12 cellular contexts compared by ENCODE assay signal in the genomic region with DNA sequence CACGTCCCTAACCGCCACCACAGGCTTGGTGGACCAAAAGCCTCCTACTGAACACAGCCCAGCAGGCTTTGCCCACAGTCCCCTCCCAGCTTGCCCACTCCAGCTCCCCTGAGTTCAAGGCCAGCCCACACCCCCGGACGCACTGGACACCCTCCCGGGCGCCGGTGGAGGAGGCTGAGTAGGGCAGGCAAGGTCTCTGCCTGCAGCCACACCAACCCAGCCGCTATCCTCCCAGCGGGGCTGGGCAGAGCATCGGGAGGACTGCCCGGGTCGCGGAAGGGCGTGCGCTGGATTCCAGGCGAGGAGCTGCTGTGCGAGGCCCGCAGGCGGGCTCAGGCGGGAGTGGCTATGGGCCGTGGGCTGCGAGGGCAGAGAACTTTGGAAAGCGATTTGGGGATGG. TPM values are rescaled to one million over a fixed set of nuclear protein-coding genes. Genes with fewer than 3 reads are reported as not detected.
DNase-seq lines count a peak whose midpoint lies in the region; ATAC-seq and TF ChIP-seq lines count a peak whose summit lies in the region.
"Had no signal": no experiment of that assay in that cellular context is flagged by ENCODE, and none has a peak within 500 bp of the region (broad histone marks: within the 10 kb centered on the region; RNA-seq: fewer than 3 reads in every experiment).

No MANE protein-coding gene starts in this region.

- H3K4me3 ChIP-seq in SK-N-SH (ENCODE audit: low read depth in 2 of 2, low read length in 1 of 2) (no peak overlapping the region), gastroesophageal sphincter (no peak overlapping the region)

- H3K9me2 ChIP-seq in SK-N-SH: no peaks in the 10 kb centered on the region

- no peak overlapping the region for H3K4me3 Mint-ChIP-seq in activated naive CD8-positive, alpha-beta T cell treated with anti-CD3 and anti-CD28 coated beads for 36 hours
- H3K4me3 Mint-ChIP-seq in activated naive CD8-positive, alpha-beta T cell treated with anti-CD3 and anti-CD28 coated beads, Interleukin-2, amount 50 U/mL, for 24 hours: no peak overlapping the region
- H3K4me3 Mint-ChIP-seq in stimulated activated memory B cell treated with anti-CD40 and anti-IgM and Interleukin-4, amounts not matched to agents 10 μg/mL and 1 μg/mL and 100 μg/mL, for 72 hours: peak overlapping the region; percentile 3
- H3K4me3 Mint-ChIP-seq: CD14-positive monocyte had no signal

- H3K79me2 ChIP-seq in SK-N-SH (ENCODE audit: insufficient read depth): no peaks in the 10 kb centered on the region

- peaks cover 28% of the 10 kb centered on the region for H3K4me1 Mint-ChIP-seq in activated naive CD8-positive, alpha-beta T cell treated with anti-CD3 and anti-CD28 coated beads for 36 hours
- H3K4me1 Mint-ChIP-seq in activated naive CD8-positive, alpha-beta T cell treated with anti-CD3 and anti-CD28 coated beads, Interleukin-2, amount 50 U/mL, for 24 hours: peaks cover 36% of the 10 kb centered on the region
- H3K4me1 Mint-ChIP-seq in stimulated activated memory B cell treated with anti-CD40 and anti-IgM and Interleukin-4, amounts not matched to agents 10 μg/mL and 1 μg/mL and 100 μg/mL, for 72 hours: peaks cover 25% of the 10 kb centered on the region

- H3K27ac ChIP-seq in SK-N-SH (ENCODE audit: low read depth in 2 of 2, low read length in 1 of 2) (no peak overlapping the region), gastroesophageal sphincter (no peak overlapping the region)
- H3K27ac ChIP-seq: 22Rv1 had no signal

- H3K9me3 Mint-ChIP-seq in activated naive CD8-positive, alpha-beta T cell treated with anti-CD3 and anti-CD28 coated beads for 36 hours: no peaks in the 10 kb centered on the region
- no peaks in the 10 kb centered on the region for H3K9me3 Mint-ChIP-seq in activated naive CD8-positive, alpha-beta T cell treated with anti-CD3 and anti-CD28 coated beads, Interleukin-2, amount 50 U/mL, for 24 hours
- no peaks in the 10 kb centered on the region for H3K9me3 Mint-ChIP-seq in stimulated activated memory B cell treated with anti-CD40 and anti-IgM and Interleukin-4, amounts not matched to agents 10 μg/mL and 1 μg/mL and 100 μg/mL, for 72 hours
- H3K9me3 Mint-ChIP-seq: CD14-positive monocyte had no signal

- H3K36me3 Mint-ChIP-seq in activated naive CD8-positive, alpha-beta T cell treated with anti-CD3 and anti-CD28 coated beads for 36 hours: peaks cover 5% of the 10 kb centered on the region
- no peaks in the 10 kb centered on the region for H3K36me3 Mint-ChIP-seq in activated naive CD8-positive, alpha-beta T cell treated with anti-CD3 and anti-CD28 coated beads, Interleukin-2, amount 50 U/mL, for 24 hours (ENCODE audit: low read depth)
- H3K36me3 Mint-ChIP-seq in stimulated activated memory B cell treated with anti-CD40 and anti-IgM and Interleukin-4, amounts not matched to agents 10 μg/mL and 1 μg/mL and 100 μg/mL, for 72 hours: peaks cover 9% of the 10 kb centered on the region

- no peaks in the 10 kb centered on the region for H4K20me1 ChIP-seq in SK-N-SH (ENCODE audit: insufficient read depth)

- no peaks in the 10 kb centered on the region for H3K9me3 ChIP-seq in SK-N-SH
- no peaks in the 10 kb centered on the region for H3K9me3 ChIP-seq in gastroesophageal sphincter

- CTCF ChIA-PET in SK-N-SH (lab: Yijun Ruan, JAX): interaction anchor here (0.7 to 5.0 kb wide), 20 partner anchors 10 to 647 kb away, joined by 3 to 65 read pairs (median 5); a partner anchor contains a TSS

- no peak overlapping the region for H3K4me2 ChIP-seq in SK-N-SH

- POLR2A ChIA-PET in SK-N-SH (lab: Yijun Ruan, JAX): no interaction called here

- no peak overlapping the region for H2AFZ ChIP-seq in SK-N-SH (ENCODE audit: low read depth)

- no peak overlapping the region for H3K9ac ChIP-seq in SK-N-SH

- peak overlapping the region; percentile 41 for H3K27ac Mint-ChIP-seq in activated naive CD8-positive, alpha-beta T cell treated with anti-CD3 and anti-CD28 coated beads for 36 hours
- no peak overlapping the region for H3K27ac Mint-ChIP-seq in activated naive CD8-positive, alpha-beta T cell treated with anti-CD3 and anti-CD28 coated beads, Interleukin-2, amount 50 U/mL, for 24 hours
- H3K27ac Mint-ChIP-seq in stimulated activated memory B cell treated with anti-CD40 and anti-IgM and Interleukin-4, amounts not matched to agents 10 μg/mL and 1 μg/mL and 100 μg/mL, for 72 hours: no peak overlapping the region
- H3K27ac Mint-ChIP-seq: CD14-positive monocyte had no signal

- TF ChIP-seq CTCF in SK-N-SH (IDR thresholded peaks at IDR 0.05) (no peak), gastroesophageal sphincter (IDR thresholded peaks at IDR 0.05) (no peak)

- TF ChIP-seq EP300 in SK-N-SH (IDR thresholded peaks at IDR 0.05; ENCODE audit: borderline replicate concordance in 1 of 2, low read depth in 1 of 2, low read length in 1 of 2): no peak
- no peak for TF ChIP-seq EP300 in gastroesophageal sphincter (IDR thresholded peaks at IDR 0.05)

- H3K27me3 Mint-ChIP-seq in activated naive CD8-positive, alpha-beta T cell treated with anti-CD3 and anti-CD28 coated beads for 36 hours: no peaks in the 10 kb centered on the region
- H3K27me3 Mint-ChIP-seq in activated naive CD8-positive, alpha-beta T cell treated with anti-CD3 and anti-CD28 coated beads, Interleukin-2, amount 50 U/mL, for 24 hours: no peaks in the 10 kb centered on the region
- no peaks in the 10 kb centered on the region for H3K27me3 Mint-ChIP-seq in stimulated activated memory B cell treated with anti-CD40 and anti-IgM and Interleukin-4, amounts not matched to agents 10 μg/mL and 1 μg/mL and 100 μg/mL, for 72 hours

- ATAC-seq in SK-N-SH treated with all-trans-retinoic acid at 6 μM for 48 hours: no peak
- no peak for ATAC-seq in activated naive CD8-positive, alpha-beta T cell treated with anti-CD3 and anti-CD28 coated beads, Interleukin-2, amount 50 U/mL, for 24 hours
- ATAC-seq in gastroesophageal sphincter: peak; percentile 9
- no peak for ATAC-seq in stimulated activated memory B cell treated with anti-CD40 and anti-IgM and Interleukin-4, amounts not matched to agents 10 μg/mL and 1 μg/mL and 100 μg/mL, for 72 hours
- no peak for ATAC-seq in HG03460 (IDR thresholded peaks at IDR 0.05; ENCODE audit: unreplicated experiment)
- ATAC-seq in GM18870 (IDR thresholded peaks at IDR 0.05; ENCODE audit: unreplicated experiment): no peak

- H3F3A ChIP-seq in SK-N-SH (replicated peaks; ENCODE audit: insufficient read depth): peaks cover 3% of the 10 kb centered on the region

- no peak for TF ChIP-seq POLR2A in gastroesophageal sphincter (IDR thresholded peaks at IDR 0.05)

- H3K36me3 ChIP-seq in SK-N-SH (replicated peaks in 1 of 2; ENCODE audit: control insufficient read depth in 1 of 2, insufficient read depth in 2 of 2, low read length in 1 of 2) (peaks cover 0 to 9% of the 10 kb centered on the region in 2 experiments), gastroesophageal sphincter (peaks cover 0 to 21% of the 10 kb centered on the region in 2 donors)

- DNase-seq in SK-N-SH: peak; percentile 33
- no peak for DNase-seq in activated naive CD8-positive, alpha-beta T cell treated with anti-CD3 and anti-CD28 coated beads for 36 hours
- DNase-seq in activated naive CD8-positive, alpha-beta T cell treated with anti-CD3 and anti-CD28 coated beads, Interleukin-2, amount 50 U/mL, for 24 hours: no peak
- DNase-seq: NCI-H2107 had no signal

- TF ChIP-seq RAD21 in SK-N-SH (IDR thresholded peaks at IDR 0.05; ENCODE audit: low read length): no peak

- 55% methylated on average over 2 of the region's 23 CpGs for WGBS in SK-N-SH (ENCODE audit: low lambda C conversion rate)
- 85 to 100% methylated on average over 4 to 5 of the region's 23 CpGs for WGBS in gastroesophageal sphincter (ENCODE audit: low coverage in 1 of 2), 2 donors

- H3K4me1 ChIP-seq in SK-N-SH (ENCODE audit: control insufficient read depth in 1 of 2, insufficient read depth in 2 of 2, low read depth in 1 of 2, low read length in 1 of 2) (no peaks in the 10 kb centered on the region; a peak in 1 of 4 replicates), gastroesophageal sphincter (peaks cover 0 to 7% (median 0%) of the 10 kb centered on the region in 3 donors)

- no peaks in the 10 kb centered on the region for H3K27me3 ChIP-seq in SK-N-SH (ENCODE audit: insufficient read depth)
- H3K27me3 ChIP-seq in gastroesophageal sphincter: no peaks in the 10 kb centered on the region

TF ChIP-seq in SK-N-SH, 30 proteins besides CTCF, POLR2A, EP300 and RAD21 (continues in another document):
- no peak for TF ChIP-seq ELF1 (IDR thresholded peaks at IDR 0.05)
- no peak for TF ChIP-seq MEF2A (IDR thresholded peaks at IDR 0.05; ENCODE audit: borderline replicate concordance, low read depth)
- no peak for TF ChIP-seq GATA2 (CRISPR knock-in tag; IDR thresholded peaks at IDR 0.05)
- no peak for TF ChIP-seq FOSL2 (IDR thresholded peaks at IDR 0.05; ENCODE audit: borderline replicate concordance, low read depth)
- TF ChIP-seq, protein P1, sequence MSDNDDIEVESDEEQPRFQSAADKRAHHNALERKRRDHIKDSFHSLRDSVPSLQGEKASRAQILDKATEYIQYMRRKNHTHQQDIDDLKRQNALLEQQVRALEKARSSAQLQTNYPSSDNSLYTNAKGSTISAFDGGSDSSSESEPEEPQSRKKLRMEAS (IDR thresholded peaks at IDR 0.05; ENCODE audit: low read depth): no peak

TF ChIP-seq in SK-N-SH treated with all-trans-retinoic acid at 6 μM for 48 hours, 23 proteins besides CTCF, POLR2A, EP300 and RAD21 (continues in another document):
- TF ChIP-seq ZNF565 (CRISPR knock-in tag; conservative IDR thresholded peaks at IDR 0.05; ENCODE audit: low read depth) (no peak), ZNF8 (CRISPR knock-in tag; IDR thresholded peaks at IDR 0.05) (no peak), OSR1 (CRISPR knock-in tag; IDR thresholded peaks at IDR 0.05) (no peak), ZC3H10 (CRISPR knock-in tag; IDR thresholded peaks at IDR 0.05) (no peak)

RNA-seq across cellular contexts. Expression of a gene that starts 49.5 kb away (rescaled TPM):
- polyA plus RNA-seq in SK-N-SH (2012; rRNA removed): 78.9 and 105 TPM in 2 replicates
- polyA plus RNA-seq in SK-N-SH (2012; cell fraction: cytosol; rRNA removed): 82.9 and 136 TPM in 2 replicates
- 46.4 and 49.5 TPM in 2 replicates for polyA plus RNA-seq in SK-N-SH (2012; cell fraction: nucleus; rRNA removed)
- 10 to 100 TPM; 42.4 to 43.2 TPM for total RNA-seq in activated naive CD8-positive, alpha-beta T cell treated with anti-CD3 and anti-CD28 coated beads for 36 hours
- total RNA-seq in gastroesophageal sphincter: 10 to 100 TPM; 38.1 to 58.7 (median 49.0) TPM

RNA-seq across cellular contexts. Expression of a gene that starts 54.7 kb away (rescaled TPM):
- polyA plus RNA-seq in SK-N-SH (2012; rRNA removed): 0.03 TPM in 1 of 2 replicates, not detected in the other
- under 0.01 TPM in 1 of 2 replicates, not detected in the other for polyA plus RNA-seq in SK-N-SH (2012; cell fraction: cytosol; rRNA removed)
- 0.07 and 0.18 TPM in 2 replicates for polyA plus RNA-seq in SK-N-SH (2012; cell fraction: nucleus; rRNA removed)
- total RNA-seq in activated naive CD8-positive, alpha-beta T cell treated with anti-CD3 and anti-CD28 coated beads for 36 hours: under 1 TPM; 0.37 to 0.56 TPM
- not detected for total RNA-seq in gastroesophageal sphincter
- total RNA-seq: Right ventricle myocardium inferior had no signal
